1 cellular context compared by ENCODE assay signal in the genomic region with DNA sequence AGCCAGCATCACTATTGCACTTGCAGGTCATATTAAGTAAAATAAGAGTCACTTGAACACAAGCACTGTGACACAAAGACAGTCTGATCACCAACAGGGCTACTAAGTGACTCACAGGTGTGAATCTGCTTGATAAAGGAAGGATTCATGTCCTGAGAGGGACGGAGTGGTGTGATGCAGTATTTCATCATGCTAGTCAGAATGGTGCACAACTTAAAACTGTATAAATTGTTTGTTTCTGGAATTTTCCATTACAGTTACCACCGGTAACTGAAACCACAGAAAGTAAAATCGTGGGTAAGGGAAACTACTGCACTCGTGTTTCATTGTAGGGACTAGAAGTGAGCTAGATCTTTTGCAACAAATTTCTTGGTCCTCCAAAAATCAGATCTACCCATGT.
TF ChIP-seq lines count a peak whose summit lies in the region.

No MANE protein-coding gene starts in this region.

TF ChIP-seq in H1, 55 proteins besides CTCF, POLR2A, EP300 and RAD21 (continued from another document):
- TF ChIP-seq, protein P1, sequence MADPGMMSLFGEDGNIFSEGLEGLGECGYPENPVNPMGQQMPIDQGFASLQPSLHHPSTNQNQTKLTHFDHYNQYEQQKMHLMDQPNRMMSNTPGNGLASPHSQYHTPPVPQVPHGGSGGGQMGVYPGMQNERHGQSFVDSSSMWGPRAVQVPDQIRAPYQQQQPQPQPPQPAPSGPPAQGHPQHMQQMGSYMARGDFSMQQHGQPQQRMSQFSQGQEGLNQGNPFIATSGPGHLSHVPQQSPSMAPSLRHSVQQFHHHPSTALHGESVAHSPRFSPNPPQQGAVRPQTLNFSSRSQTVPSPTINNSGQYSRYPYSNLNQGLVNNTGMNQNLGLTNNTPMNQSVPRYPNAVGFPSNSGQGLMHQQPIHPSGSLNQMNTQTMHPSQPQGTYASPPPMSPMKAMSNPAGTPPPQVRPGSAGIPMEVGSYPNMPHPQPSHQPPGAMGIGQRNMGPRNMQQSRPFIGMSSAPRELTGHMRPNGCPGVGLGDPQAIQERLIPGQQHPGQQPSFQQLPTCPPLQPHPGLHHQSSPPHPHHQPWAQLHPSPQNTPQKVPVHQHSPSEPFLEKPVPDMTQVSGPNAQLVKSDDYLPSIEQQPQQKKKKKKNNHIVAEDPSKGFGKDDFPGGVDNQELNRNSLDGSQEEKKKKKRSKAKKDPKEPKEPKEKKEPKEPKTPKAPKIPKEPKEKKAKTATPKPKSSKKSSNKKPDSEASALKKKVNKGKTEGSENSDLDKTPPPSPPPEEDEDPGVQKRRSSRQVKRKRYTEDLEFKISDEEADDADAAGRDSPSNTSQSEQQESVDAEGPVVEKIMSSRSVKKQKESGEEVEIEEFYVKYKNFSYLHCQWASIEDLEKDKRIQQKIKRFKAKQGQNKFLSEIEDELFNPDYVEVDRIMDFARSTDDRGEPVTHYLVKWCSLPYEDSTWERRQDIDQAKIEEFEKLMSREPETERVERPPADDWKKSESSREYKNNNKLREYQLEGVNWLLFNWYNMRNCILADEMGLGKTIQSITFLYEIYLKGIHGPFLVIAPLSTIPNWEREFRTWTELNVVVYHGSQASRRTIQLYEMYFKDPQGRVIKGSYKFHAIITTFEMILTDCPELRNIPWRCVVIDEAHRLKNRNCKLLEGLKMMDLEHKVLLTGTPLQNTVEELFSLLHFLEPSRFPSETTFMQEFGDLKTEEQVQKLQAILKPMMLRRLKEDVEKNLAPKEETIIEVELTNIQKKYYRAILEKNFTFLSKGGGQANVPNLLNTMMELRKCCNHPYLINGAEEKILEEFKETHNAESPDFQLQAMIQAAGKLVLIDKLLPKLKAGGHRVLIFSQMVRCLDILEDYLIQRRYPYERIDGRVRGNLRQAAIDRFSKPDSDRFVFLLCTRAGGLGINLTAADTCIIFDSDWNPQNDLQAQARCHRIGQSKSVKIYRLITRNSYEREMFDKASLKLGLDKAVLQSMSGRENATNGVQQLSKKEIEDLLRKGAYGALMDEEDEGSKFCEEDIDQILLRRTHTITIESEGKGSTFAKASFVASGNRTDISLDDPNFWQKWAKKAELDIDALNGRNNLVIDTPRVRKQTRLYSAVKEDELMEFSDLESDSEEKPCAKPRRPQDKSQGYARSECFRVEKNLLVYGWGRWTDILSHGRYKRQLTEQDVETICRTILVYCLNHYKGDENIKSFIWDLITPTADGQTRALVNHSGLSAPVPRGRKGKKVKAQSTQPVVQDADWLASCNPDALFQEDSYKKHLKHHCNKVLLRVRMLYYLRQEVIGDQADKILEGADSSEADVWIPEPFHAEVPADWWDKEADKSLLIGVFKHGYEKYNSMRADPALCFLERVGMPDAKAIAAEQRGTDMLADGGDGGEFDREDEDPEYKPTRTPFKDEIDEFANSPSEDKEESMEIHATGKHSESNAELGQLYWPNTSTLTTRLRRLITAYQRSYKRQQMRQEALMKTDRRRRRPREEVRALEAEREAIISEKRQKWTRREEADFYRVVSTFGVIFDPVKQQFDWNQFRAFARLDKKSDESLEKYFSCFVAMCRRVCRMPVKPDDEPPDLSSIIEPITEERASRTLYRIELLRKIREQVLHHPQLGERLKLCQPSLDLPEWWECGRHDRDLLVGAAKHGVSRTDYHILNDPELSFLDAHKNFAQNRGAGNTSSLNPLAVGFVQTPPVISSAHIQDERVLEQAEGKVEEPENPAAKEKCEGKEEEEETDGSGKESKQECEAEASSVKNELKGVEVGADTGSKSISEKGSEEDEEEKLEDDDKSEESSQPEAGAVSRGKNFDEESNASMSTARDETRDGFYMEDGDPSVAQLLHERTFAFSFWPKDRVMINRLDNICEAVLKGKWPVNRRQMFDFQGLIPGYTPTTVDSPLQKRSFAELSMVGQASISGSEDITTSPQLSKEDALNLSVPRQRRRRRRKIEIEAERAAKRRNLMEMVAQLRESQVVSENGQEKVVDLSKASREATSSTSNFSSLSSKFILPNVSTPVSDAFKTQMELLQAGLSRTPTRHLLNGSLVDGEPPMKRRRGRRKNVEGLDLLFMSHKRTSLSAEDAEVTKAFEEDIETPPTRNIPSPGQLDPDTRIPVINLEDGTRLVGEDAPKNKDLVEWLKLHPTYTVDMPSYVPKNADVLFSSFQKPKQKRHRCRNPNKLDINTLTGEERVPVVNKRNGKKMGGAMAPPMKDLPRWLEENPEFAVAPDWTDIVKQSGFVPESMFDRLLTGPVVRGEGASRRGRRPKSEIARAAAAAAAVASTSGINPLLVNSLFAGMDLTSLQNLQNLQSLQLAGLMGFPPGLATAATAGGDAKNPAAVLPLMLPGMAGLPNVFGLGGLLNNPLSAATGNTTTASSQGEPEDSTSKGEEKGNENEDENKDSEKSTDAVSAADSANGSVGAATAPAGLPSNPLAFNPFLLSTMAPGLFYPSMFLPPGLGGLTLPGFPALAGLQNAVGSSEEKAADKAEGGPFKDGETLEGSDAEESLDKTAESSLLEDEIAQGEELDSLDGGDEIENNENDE (IDR thresholded peaks at IDR 0.05; ENCODE audit: insufficient replicate concordance, low read length), result no peak
- TF ChIP-seq CBX8 (IDR thresholded peaks at IDR 0.05; ENCODE audit: borderline replicate concordance, low read depth, low read length) (no peak), BACH1 (IDR thresholded peaks at IDR 0.05; ENCODE audit: low read length) (no peak), HDAC6 (IDR thresholded peaks at IDR 0.05; ENCODE audit: low read depth, low read length) (no peak), BRCA1 (IDR thresholded peaks at IDR 0.05; ENCODE audit: low read depth, low read length) (no peak), SP4 (IDR thresholded peaks at IDR 0.05; ENCODE audit: low read length) (no peak), CEBPB (IDR thresholded peaks at IDR 0.05; ENCODE audit: low read depth, low read length) (0 out of 2 replicates have a peak, but pooled peaks have one; percentile 10), CHD1 (IDR thresholded peaks at IDR 0.05; ENCODE audit: low read depth, low read length) (no peak), JUND (IDR thresholded peaks at IDR 0.05; ENCODE audit: low read length) (peak; percentile 47; the same call in 1 of the 2 replicates)
